Comparison of ENCODE assay signal across 8 cellular contexts in the genomic region with DNA sequence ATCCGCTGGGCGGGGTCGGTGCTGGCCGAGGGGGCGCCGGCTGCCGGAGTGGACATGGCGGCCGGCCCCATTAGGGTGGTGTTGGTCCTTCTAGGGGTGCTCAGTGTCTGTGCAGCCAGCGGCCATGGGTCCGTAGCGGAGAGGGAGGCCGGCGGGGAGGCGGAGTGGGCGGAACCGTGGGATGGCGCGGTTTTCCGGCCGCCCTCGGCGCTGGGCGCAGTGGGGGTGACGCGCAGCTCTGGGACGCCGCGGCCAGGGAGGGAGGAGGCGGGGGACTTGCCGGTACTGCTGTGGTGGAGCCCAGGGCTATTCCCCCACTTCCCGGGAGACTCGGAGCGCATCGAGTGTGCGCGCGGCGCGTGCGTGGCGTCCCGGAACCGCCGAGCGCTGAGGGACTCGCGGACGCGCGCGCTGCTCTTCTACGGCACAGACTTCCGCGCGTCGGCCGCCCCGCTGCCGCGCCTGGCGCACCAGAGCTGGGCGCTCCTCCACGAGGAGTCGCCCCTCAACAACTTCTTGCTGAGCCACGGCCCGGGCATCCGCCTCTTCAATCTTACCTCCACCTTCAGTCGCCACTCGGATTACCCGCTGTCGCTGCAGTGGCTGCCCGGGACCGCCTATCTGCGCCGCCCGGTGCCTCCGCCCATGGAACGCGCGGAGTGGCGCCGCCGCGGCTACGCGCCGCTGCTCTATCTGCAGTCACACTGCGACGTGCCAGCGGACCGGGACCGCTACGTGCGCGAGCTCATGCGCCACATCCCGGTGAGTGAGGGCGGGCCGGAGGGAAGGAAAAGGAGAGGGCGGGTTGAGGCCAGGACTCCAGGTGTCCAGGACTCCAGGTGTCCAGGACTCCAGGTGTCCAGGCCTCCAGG. TPM values are rescaled to one million over a fixed set of nuclear protein-coding genes. Genes with fewer than 3 reads are reported as not detected.
DNase-seq lines count a peak whose midpoint lies in the region; ATAC-seq and TF ChIP-seq lines count a peak whose summit lies in the region.

No MANE protein-coding gene starts in this region.

- H2BK5ac ChIP-seq in mesenchymal stem cell (ENCODE audit: low read depth, low read length, poor library complexity, severe bottlenecking): peak overlapping the region; percentile 83

- H3K4me3 ChIP-seq in AG10803 (ENCODE audit: low read length): peak overlapping the region; percentile 88
- H3K4me3 ChIP-seq in effector memory CD4-positive, alpha-beta T cell (ENCODE audit: insufficient read depth, low read depth, low read length, poor library complexity, severe bottlenecking): peak overlapping the region; percentile 76
- H3K4me3 ChIP-seq in mesenchymal stem cell (ENCODE audit: insufficient read depth in 1 of 2, low read depth in 1 of 2, low read length in 2 of 2): peak overlapping the region; percentile 88 to 99

- H2BK12ac ChIP-seq in mesenchymal stem cell (ENCODE audit: low read length in 2 of 2): peak overlapping the region in 1 of 2 experiments; percentile 22

- peaks cover 7% of the 10 kb centered on the region for H3K79me1 ChIP-seq in mesenchymal stem cell (replicated peaks; ENCODE audit: low read length, poor library complexity, severe bottlenecking)

- H3K4me2 ChIP-seq in mesenchymal stem cell (ENCODE audit: low read length, poor library complexity, severe bottlenecking): peak overlapping the region; percentile 96

- peak overlapping the region; percentile 20 to 63 for H3K23ac ChIP-seq in mesenchymal stem cell (ENCODE audit: low read length in 2 of 2)

- WGBS in mesenchymal stem cell: under 1% methylated on average over 87 of the region's 101 CpGs

- peak overlapping the region; percentile 82 to 97 for H3K4ac ChIP-seq in mesenchymal stem cell (ENCODE audit: low read depth in 1 of 2, low read length in 2 of 2)

- no peaks in the 10 kb centered on the region for H3K9me3 ChIP-seq in effector memory CD4-positive, alpha-beta T cell (ENCODE audit: control insufficient read depth, low read length)
- H3K9me3 ChIP-seq in mesenchymal stem cell (ENCODE audit: control insufficient read depth, low read length): no peaks in the 10 kb centered on the region

- H2BK15ac ChIP-seq in mesenchymal stem cell (ENCODE audit: low read depth, poor library complexity, severe bottlenecking): peak overlapping the region; percentile 95

- peaks cover 29% of the 10 kb centered on the region for H3K4me1 ChIP-seq in effector memory CD4-positive, alpha-beta T cell (ENCODE audit: control insufficient read depth, insufficient read depth, low read length, poor library complexity, severe bottlenecking)
- H3K4me1 ChIP-seq in mesenchymal stem cell (ENCODE audit: control insufficient read depth, insufficient read depth, low read depth, low read length): peaks cover 16% of the 10 kb centered on the region

- no peak overlapping the region for H2AK5ac ChIP-seq in mesenchymal stem cell (ENCODE audit: low read length, severe bottlenecking)

- H3K36me3 ChIP-seq in effector memory CD4-positive, alpha-beta T cell (ENCODE audit: control insufficient read depth, insufficient read depth, low read length): peaks cover 34% of the 10 kb centered on the region
- H3K36me3 ChIP-seq in mesenchymal stem cell (ENCODE audit: control insufficient read depth in 1 of 2, insufficient read depth in 2 of 2, low read depth in 1 of 2, low read length in 2 of 2): peaks cover 47 to 76% of the 10 kb centered on the region in 2 experiments

- H3K27me3 ChIP-seq in effector memory CD4-positive, alpha-beta T cell (replicated peaks; ENCODE audit: control insufficient read depth, insufficient read depth, low read length, poor library complexity, severe bottlenecking): no peaks in the 10 kb centered on the region
- no peaks in the 10 kb centered on the region for H3K27me3 ChIP-seq in mesenchymal stem cell (ENCODE audit: control insufficient read depth in 1 of 2, insufficient read depth in 1 of 2, low read length in 2 of 2)

- peak; percentile 39 for ATAC-seq in HG03060 (IDR thresholded peaks at IDR 0.05; ENCODE audit: low read depth, unreplicated experiment)

- H3K27ac ChIP-seq in effector memory CD4-positive, alpha-beta T cell (ENCODE audit: insufficient read depth, low read length, poor library complexity, severe bottlenecking): peak overlapping the region; percentile 88
- peak overlapping the region; percentile 79 for H3K27ac ChIP-seq in mesenchymal stem cell (ENCODE audit: low read length, poor library complexity, severe bottlenecking)

- H3K14ac ChIP-seq in mesenchymal stem cell (ENCODE audit: low read length in 2 of 2): peak overlapping the region in 1 of 2 experiments; percentile 96

- no peak for TF ChIP-seq CTCF in AG10803 (conservative IDR thresholded peaks at IDR 0.05; ENCODE audit: low read length)

- peak overlapping the region; percentile 91 for H2BK120ac ChIP-seq in mesenchymal stem cell (ENCODE audit: low read depth, low read length)

- peak; percentile 58 for TF ChIP-seq POLR2A in GM18526 (IDR thresholded peaks at IDR 0.05; ENCODE audit: extremely low read depth, insufficient read length)

- H3K9ac ChIP-seq in mesenchymal stem cell (ENCODE audit: low read length): peak overlapping the region; percentile 95

- H4K8ac ChIP-seq in mesenchymal stem cell (ENCODE audit: low read length): peak overlapping the region; percentile 99

- H4K91ac ChIP-seq in mesenchymal stem cell (ENCODE audit: low read length): peak overlapping the region; percentile 99

- DNase-seq in AG10803 (ENCODE audit: low read depth) (peak; percentile 84), NCI-H526 treated with DMSO at 0.1 percent for 48 hours (lab: John Stamatoyannopoulos, UW) (peak; percentile 59), mesenchymal stem cell (peak; percentile 87)
- peak; percentile 92 for DNase-seq in activated CD8-positive, alpha-beta memory T cell treated with anti-CD3 and anti-CD28 coated beads for 24 hours
- DNase-seq in effector memory CD4-positive, alpha-beta T cell: peak; percentile 72 to 77 (median 75)
- peak; percentile 48 for DNase-seq in stimulated activated CD8-positive, alpha-beta memory T cell treated with anti-CD3 and anti-CD28 coated beads, Interleukin-12 subunit alpha, Interleukin-12 subunit beta, amount 100 ng/mL, for 24 hours (ENCODE audit: extremely low read depth)

- peak overlapping the region; percentile 94 to 98 for H3K18ac ChIP-seq in mesenchymal stem cell (ENCODE audit: low read depth in 1 of 2, low read length in 2 of 2)

- peak overlapping the region; percentile 73 for H2AFZ ChIP-seq in mesenchymal stem cell (ENCODE audit: low read depth, low read length)

RNA-seq across cellular contexts. Expression of a gene that starts 9.3 kb away (rescaled TPM):
- 112 TPM for polyA plus RNA-seq in mesenchymal stem cell (2013, experiment 1 of 2)
- polyA plus RNA-seq in mesenchymal stem cell (2013, experiment 2 of 2): 116 TPM

RNA-seq across cellular contexts. Expression of a gene that starts 12.9 kb away (rescaled TPM):
- polyA plus RNA-seq in mesenchymal stem cell (2013, experiment 1 of 2): 89.1 TPM
- polyA plus RNA-seq in mesenchymal stem cell (2013, experiment 2 of 2): 80.7 TPM

RNA-seq across cellular contexts. Expression of a gene that starts 28.3 kb away (rescaled TPM):
- 39.6 TPM for polyA plus RNA-seq in mesenchymal stem cell (2013, experiment 1 of 2)
- 36.9 TPM for polyA plus RNA-seq in mesenchymal stem cell (2013, experiment 2 of 2)

RNA-seq across cellular contexts. Expression of a gene that starts 38.9 kb away (rescaled TPM):
- polyA plus RNA-seq in mesenchymal stem cell (2013, experiment 1 of 2): 16.6 TPM
- 16.7 TPM for polyA plus RNA-seq in mesenchymal stem cell (2013, experiment 2 of 2)

Comparison
In these comparisons a context has a peak if more than half of its experiments do, and no peak if none do; other contexts are left out.
1. Peak in every context shown above with its lines: DNase-seq, ATAC-seq, H3K4me3 ChIP-seq and H3K27ac ChIP-seq.